ENCODE assay signal across 8 cellular contexts in genomic region chr7:69898189-69898588, GRCh38.
A peak's percentile ranks its signal among the peaks of the same experiment; 100 is the strongest.
DNase-seq lines count a peak whose midpoint lies in the region; ATAC-seq and TF ChIP-seq lines count a peak whose summit lies in the region.

No MANE protein-coding gene starts in this region.

- H4K20me1 ChIP-seq in hepatocyte (ENCODE audit: insufficient read depth, poor library complexity, severe bottlenecking) = no peaks in the 10 kb centered on the region

- ATAC-seq in GM18867 (IDR thresholded peaks at IDR 0.05; ENCODE audit: unreplicated experiment) (peak; percentile 95), GM21786 (IDR thresholded peaks at IDR 0.05; ENCODE audit: unreplicated experiment) (peak; percentile 86), HG03342 (IDR thresholded peaks at IDR 0.05; ENCODE audit: unreplicated experiment) (peak; percentile 95)
- ATAC-seq in CD4-positive, alpha-beta T cell (ENCODE audit: poor library complexity) = no peak

- H3K27ac ChIP-seq in hepatocyte = no peak overlapping the region
- H3K27ac ChIP-seq in CD4-positive, alpha-beta T cell (ENCODE audit: low read depth, low read length) = no peak overlapping the region

- POLR2A ChIA-PET in CD4-positive, alpha-beta T cell (lab: Charles Lee) = no interaction called here

- H3K9me3 ChIP-seq in hepatocyte (ENCODE audit: low read depth) = no peaks in the 10 kb centered on the region
- H3K9me3 ChIP-seq in CD4-positive, alpha-beta T cell (ENCODE audit: control insufficient read depth, low read length) = no peaks in the 10 kb centered on the region

- no peak overlapping the region for H3K27ac Mint-ChIP-seq in CD4-positive, alpha-beta T cell
- H3K27ac Mint-ChIP-seq in activated naive CD4-positive, alpha-beta T cell treated with anti-CD3 and anti-CD28 coated beads, Interleukin-2, amount 10 ng/mL, durations not matched to agents 7 days and 5 days = no peak overlapping the region

- H3K36me3 ChIP-seq in hepatocyte (replicated peaks; ENCODE audit: insufficient read depth, low read depth) = no peaks in the 10 kb centered on the region

- H3K27me3 Mint-ChIP-seq in CD4-positive, alpha-beta T cell = no peaks in the 10 kb centered on the region
- no peaks in the 10 kb centered on the region for H3K27me3 Mint-ChIP-seq in activated naive CD4-positive, alpha-beta T cell treated with anti-CD3 and anti-CD28 coated beads, Interleukin-2, amount 10 ng/mL, durations not matched to agents 7 days and 5 days

- peaks cover 6% of the 10 kb centered on the region for H3K79me2 ChIP-seq in hepatocyte

- WGBS in hepatocyte (ENCODE audit: low lambda C conversion rate, missing lambda C conversion rate) = 53% methylated on average over 2 of the region's 2 CpGs

- H2AFZ ChIP-seq in hepatocyte = no peak overlapping the region

- H3K36me3 Mint-ChIP-seq in CD4-positive, alpha-beta T cell (ENCODE audit: low read depth) = no peaks in the 10 kb centered on the region
- no peaks in the 10 kb centered on the region for H3K36me3 Mint-ChIP-seq in activated naive CD4-positive, alpha-beta T cell treated with anti-CD3 and anti-CD28 coated beads, Interleukin-2, amount 10 ng/mL, durations not matched to agents 7 days and 5 days

- DNase-seq in hepatocyte (ENCODE audit: low spot score) = peak; percentile 11
- no peak for DNase-seq in DMS114 treated with DMSO at 0.1 percent for 48 hours (lab: John Stamatoyannopoulos, UW; ENCODE audit: unreplicated experiment)
- no peak for DNase-seq in NCI-H1417 treated with DMSO at 0.1 percent for 48 hours (lab: John Stamatoyannopoulos, UW)
- no peak for DNase-seq in CD4-positive, alpha-beta T cell
- no peak for DNase-seq in activated naive CD4-positive, alpha-beta T cell treated with anti-CD3 and anti-CD28 coated beads, Interleukin-2, amount 10 ng/mL, durations not matched to agents 7 days and 5 days

- intact Hi-C loops in CD4-positive, alpha-beta T cell (cut with DNase I, micrococcal nuclease) = no loop called here

- H3K4me2 ChIP-seq in hepatocyte = no peak overlapping the region

- TF ChIP-seq CTCF in hepatocyte (IDR thresholded peaks at IDR 0.05; ENCODE audit: poor library complexity) = no peak
- no peak for TF ChIP-seq CTCF in CD4-positive, alpha-beta T cell (IDR thresholded peaks at IDR 0.05)

- H3K27me3 ChIP-seq in hepatocyte = peaks cover 6% of the 10 kb centered on the region
- no peaks in the 10 kb centered on the region for H3K27me3 ChIP-seq in CD4-positive, alpha-beta T cell (ENCODE audit: control insufficient read depth, insufficient read depth, low read length)

- H3K4me1 ChIP-seq in hepatocyte (ENCODE audit: insufficient read depth) = no peaks in the 10 kb centered on the region

- no peak overlapping the region for H3K4me3 Mint-ChIP-seq in CD4-positive, alpha-beta T cell
- no peak overlapping the region for H3K4me3 Mint-ChIP-seq in activated naive CD4-positive, alpha-beta T cell treated with anti-CD3 and anti-CD28 coated beads, Interleukin-2, amount 10 ng/mL, durations not matched to agents 7 days and 5 days

- no peaks in the 10 kb centered on the region for H3K4me1 Mint-ChIP-seq in CD4-positive, alpha-beta T cell (ENCODE audit: low read depth)
- H3K4me1 Mint-ChIP-seq in activated naive CD4-positive, alpha-beta T cell treated with anti-CD3 and anti-CD28 coated beads, Interleukin-2, amount 10 ng/mL, durations not matched to agents 7 days and 5 days = no peaks in the 10 kb centered on the region

- H3K4me3 ChIP-seq in hepatocyte = no peak overlapping the region

- no peaks in the 10 kb centered on the region for H3K9me3 Mint-ChIP-seq in CD4-positive, alpha-beta T cell
- no peaks in the 10 kb centered on the region for H3K9me3 Mint-ChIP-seq in activated naive CD4-positive, alpha-beta T cell treated with anti-CD3 and anti-CD28 coated beads, Interleukin-2, amount 10 ng/mL, durations not matched to agents 7 days and 5 days

- H3K9me2 ChIP-seq in hepatocyte (replicated peaks; ENCODE audit: insufficient read depth) = no peaks in the 10 kb centered on the region

- CTCF ChIA-PET in CD4-positive, alpha-beta T cell (lab: Charles Lee) = no interaction called here
- CTCF ChIA-PET in activated naive CD4-positive, alpha-beta T cell treated with anti-CD3 and anti-CD28 coated beads, Interleukin-2, amount 10 ng/mL, durations not matched to agents 7 days and 5 days (lab: Charles Lee) = no interaction called here
